In the genomic region with DNA sequence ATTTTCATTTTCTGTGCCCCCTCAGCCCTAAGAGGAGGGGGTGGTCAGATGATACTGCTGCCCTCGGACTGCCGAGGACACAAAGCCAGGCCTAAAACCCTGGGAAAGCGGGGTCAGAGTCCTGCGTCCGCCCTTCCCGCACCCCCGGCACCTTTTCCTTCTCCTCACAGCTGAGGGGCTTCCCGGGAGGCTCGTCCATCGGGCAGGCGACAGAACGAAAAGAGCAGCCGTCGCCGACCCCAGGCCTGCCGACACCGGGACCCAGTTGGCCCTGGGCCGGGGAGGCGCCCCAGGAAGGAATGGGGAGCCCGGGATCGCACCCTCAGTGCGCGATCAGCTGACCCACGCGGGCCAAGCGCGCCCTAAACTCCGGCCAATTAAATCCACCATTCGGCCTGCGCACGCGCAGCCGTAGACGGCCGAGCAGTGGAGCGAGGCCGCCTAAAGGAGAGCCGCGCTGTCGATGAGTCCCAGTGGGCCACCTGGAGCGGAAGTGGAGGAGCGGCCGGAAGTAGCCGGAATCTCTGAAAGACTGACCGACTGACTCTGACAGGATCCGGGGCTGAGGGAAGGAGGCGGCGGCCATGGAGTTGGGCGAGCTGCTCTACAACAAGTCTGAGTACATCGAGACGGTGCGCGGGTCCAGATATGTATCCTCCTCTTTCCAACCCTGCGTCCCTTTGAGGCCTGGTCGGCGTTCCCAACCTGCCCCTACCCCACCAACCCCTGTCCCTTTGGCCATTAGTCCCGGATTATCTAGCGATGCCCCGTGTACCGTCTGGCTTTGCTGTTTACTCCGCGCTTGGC, we compare ENCODE assay signal across 8 cellular contexts. TPM values are rescaled to one million over a fixed set of nuclear protein-coding genes. Genes with fewer than 3 reads are reported as not detected.
A peak's percentile ranks its signal among the peaks of the same experiment; 100 is the strongest.
DNase-seq lines count a peak whose midpoint lies in the region; ATAC-seq and TF ChIP-seq lines count a peak whose summit lies in the region.

A gene (plus strand): TSS at position 508 of the 807 bp plus-strand sequence. CDS start 77 bp downstream, at position 585.
A gene (minus strand): TSS at position 352 of the 807 bp plus-strand sequence. CDS start 153 bp downstream, at position 199.

- H3K36me3 ChIP-seq in IMR-90 (ENCODE audit: control insufficient read depth, insufficient read depth, low read length) = peaks cover 9% of the 10 kb centered on the region
- peaks cover 3% of the 10 kb centered on the region for H3K36me3 ChIP-seq in mucosa of descending colon (ENCODE audit: low read depth)

- POLR2A ChIA-PET in IMR-90 (lab: Charles Lee; ENCODE audit: unreplicated experiment) = no interaction called here

- peak within 1 kb of the TSS; percentile 97 for H3K4ac ChIP-seq in IMR-90 (ENCODE audit: low read depth, low read length)

- H4K91ac ChIP-seq in IMR-90 (ENCODE audit: insufficient read depth, low read depth, low read length) = peak within 1 kb of the TSS; percentile 89

- ATAC-seq in GM21528 (IDR thresholded peaks at IDR 0.05; ENCODE audit: low FRiP score, unreplicated experiment) (peak; percentile 94), IMR-90 (ENCODE audit: low read depth) (peak; percentile 99), mucosa of descending colon (peak; percentile 100)

- intact Hi-C loops in IMR-90 (cut with micrococcal nuclease) (loop anchor here (1.0 to 5.0 kb wide), 3 partner anchors 44 to 86 kb away; a partner anchor contains a TSS), mucosa of descending colon (cut with DNase I, micrococcal nuclease) (no loop called here)

- no peaks in the 10 kb centered on the region for H4K20me1 ChIP-seq in IMR-90 (ENCODE audit: insufficient read depth, low read length)

- dilution Hi-C loops in IMR-90 (cut with HindIII; ENCODE audit: low sequenced_read_pairs, unreplicated experiment) = no loop called here

- H2BK5ac ChIP-seq in IMR-90 (ENCODE audit: low read depth, low read length, poor library complexity, severe bottlenecking) = peak within 1 kb of the TSS; percentile 67

- no peak for TF ChIP-seq RAD21 in IMR-90 (IDR thresholded peaks at IDR 0.05; ENCODE audit: low read length)

- H2AK9ac ChIP-seq in IMR-90 (replicated peaks; ENCODE audit: low read depth, low read length, poor library complexity) = peak within 1 kb of the TSS; percentile 94

- H3K27ac ChIP-seq in IMR-90 (ENCODE audit: insufficient read depth, low read length) = peak within 1 kb of the TSS; percentile 82
- peak within 1 kb of the TSS; percentile 62 for H3K27ac ChIP-seq in epithelial cell of prostate

- H3K23ac ChIP-seq in IMR-90 (ENCODE audit: low read depth, low read length) = peak within 1 kb of the TSS; percentile 97

- H2AK5ac ChIP-seq in IMR-90 (ENCODE audit: low read depth, low read length) = peak within 1 kb of the TSS; percentile 82

- peak within 1 kb of the TSS; percentile 74 for H4K5ac ChIP-seq in IMR-90 (ENCODE audit: low read depth, low read length)

- H3K4me1 ChIP-seq in IMR-90 (ENCODE audit: control insufficient read depth, insufficient read depth, low read length) (peaks cover 4% of the 10 kb centered on the region; the same call in 1 of the 2 replicates), mucosa of descending colon (ENCODE audit: low read depth) (peaks cover 14% of the 10 kb centered on the region)

- H3K18ac ChIP-seq in IMR-90 (ENCODE audit: low read depth, low read length) = peak within 1 kb of the TSS; percentile 36

- 0% methylated on average over 16 of the region's 62 CpGs; no CpG with 5 or more reads in 1 of the 2 experiments for whole genome bisulfite sequencing in IMR-90 (ENCODE audit: extremely low coverage in 2 of 2, insufficient read length in 1 of 2), 2 experiments

- H2AFZ ChIP-seq in IMR-90 (replicated peaks; ENCODE audit: low read length, poor library complexity) = peak within 1 kb of the TSS; percentile 98

- peak within 1 kb of the TSS; percentile 80 for H3K4me3 ChIP-seq in IMR-90 (ENCODE audit: insufficient read depth, low read depth, low read length)
- peak within 1 kb of the TSS; percentile 96 for H3K4me3 ChIP-seq in mucosa of descending colon

- peak within 1 kb of the TSS; percentile 98 for H3K14ac ChIP-seq in IMR-90 (replicated peaks; ENCODE audit: low read depth, low read length)

- BruUV-seq in IMR-90 (replicated peaks; lab: Mats Ljungman, UMichigan) = no TSS peak

- peak within 1 kb of the TSS; percentile 65 for H3K56ac ChIP-seq in IMR-90 (ENCODE audit: extremely low read depth, insufficient read depth, low read length)

- H2BK20ac ChIP-seq in IMR-90 (ENCODE audit: low read depth, low read length) = no peak within 1 kb of the TSS

- peak within 1 kb of the TSS; percentile 93 for H3K4me2 ChIP-seq in IMR-90 (ENCODE audit: low read depth, low read length)

- H2BK15ac ChIP-seq in IMR-90 (ENCODE audit: low read depth, low read length) = peak within 1 kb of the TSS; percentile 6; the same call in 1 of the 3 replicates

- peak; percentile 60 for TF ChIP-seq POLR2A in IMR-90 (IDR thresholded peaks at IDR 0.05; ENCODE audit: low read depth, low read length)

- peaks cover 29 to 39% of the 10 kb centered on the region in 2 experiments for H3K79me1 ChIP-seq in IMR-90 (ENCODE audit: low read depth in 1 of 2, low read length in 2 of 2)

- in situ Hi-C loops in IMR-90 (cut with MboI; ENCODE audit: low sequenced_read_pairs) = no loop called here

- CTCF ChIA-PET in IMR-90 (lab: Yijun Ruan, JAX) = interaction anchor here (0.8 to 1.2 kb wide), 3 partner anchors 9 to 11 kb away, joined by 3 read pairs; no protein-coding TSS in a partner anchor

- DNase-seq in DMS 273 (lab: John Stamatoyannopoulos, UW; ENCODE audit: unreplicated experiment) = peak; percentile 98
- peak; percentile 92 for DNase-seq in IMR-90
- DNase-seq in OCI-M1 (lab: John Stamatoyannopoulos, UW) = peak; percentile 96
- DNase-seq in activated T-cell treated with anti-CD3 and anti-CD28 coated beads for 4 hours = peak; percentile 69
- peak; percentile 64 for DNase-seq in epithelial cell of prostate (ENCODE audit: low read depth, low spot score)
- peak; percentile 93 to 96 (median 93) for DNase-seq in mucosa of descending colon
- peak; percentile 83 for DNase-seq in stimulated activated CD8-positive, alpha-beta memory T cell treated with anti-CD3 and anti-CD28 coated beads, Interleukin-4, amount 100 ng/mL, for 24 hours (ENCODE audit: low read depth)

- H2BK120ac ChIP-seq in IMR-90 (ENCODE audit: low read depth, low read length) = peak within 1 kb of the TSS; percentile 62; the same call in 1 of the 2 replicates

- peak within 1 kb of the TSS; percentile 93 for H3K9ac ChIP-seq in IMR-90 (ENCODE audit: low read depth, low read length)

- H3K9me1 ChIP-seq in IMR-90 (ENCODE audit: insufficient read depth, low read length) = peaks cover 2% of the 10 kb centered on the region; the same call in 1 of the 2 replicates

- H3K27me3 ChIP-seq in IMR-90 (ENCODE audit: control insufficient read depth, insufficient read depth, low read length) = no peaks in the 10 kb centered on the region

- peak within 1 kb of the TSS; percentile 97 to 98 for H4K8ac ChIP-seq in IMR-90 (ENCODE audit: low read depth in 2 of 2, low read length in 2 of 2)

- no peak for TF ChIP-seq CTCF in IMR-90 (conservative IDR thresholded peaks at IDR 0.05; ENCODE audit: low read depth, low read length)
- TF ChIP-seq CTCF in mucosa of descending colon (IDR thresholded peaks at IDR 0.05) = no peak

- H3K9me3 ChIP-seq in IMR-90 (ENCODE audit: control insufficient read depth, insufficient read depth, low read length) (no peaks in the 10 kb centered on the region), mucosa of descending colon (no peaks in the 10 kb centered on the region)

TF ChIP-seq in IMR-90, 13 proteins besides CTCF, POLR2A, EP300 and RAD21 (continues in another document):
- TF ChIP-seq, protein P1, sequence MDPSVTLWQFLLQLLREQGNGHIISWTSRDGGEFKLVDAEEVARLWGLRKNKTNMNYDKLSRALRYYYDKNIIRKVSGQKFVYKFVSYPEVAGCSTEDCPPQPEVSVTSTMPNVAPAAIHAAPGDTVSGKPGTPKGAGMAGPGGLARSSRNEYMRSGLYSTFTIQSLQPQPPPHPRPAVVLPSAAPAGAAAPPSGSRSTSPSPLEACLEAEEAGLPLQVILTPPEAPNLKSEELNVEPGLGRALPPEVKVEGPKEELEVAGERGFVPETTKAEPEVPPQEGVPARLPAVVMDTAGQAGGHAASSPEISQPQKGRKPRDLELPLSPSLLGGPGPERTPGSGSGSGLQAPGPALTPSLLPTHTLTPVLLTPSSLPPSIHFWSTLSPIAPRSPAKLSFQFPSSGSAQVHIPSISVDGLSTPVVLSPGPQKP (IDR thresholded peaks at IDR 0.05; ENCODE audit: borderline replicate concordance, low read depth, low read length) = no peak
- TF ChIP-seq NFE2L2 (IDR thresholded peaks at IDR 0.05; ENCODE audit: low read depth, low read length) (no peak), MXI1 (IDR thresholded peaks at IDR 0.05; ENCODE audit: borderline replicate concordance, low read depth, low read length) (peak; percentile 90; the same call in 1 of the 2 replicates), CHD1 (IDR thresholded peaks at IDR 0.05; ENCODE audit: low read depth, low read length) (no peak), CEBPB (IDR thresholded peaks at IDR 0.05; ENCODE audit: low read depth, low read length) (no peak), SMC3 (IDR thresholded peaks at IDR 0.05; ENCODE audit: low read depth, low read length) (no peak), MAZ (IDR thresholded peaks at IDR 0.05; ENCODE audit: borderline replicate concordance, low read depth, low read length) (peak; percentile 57; the same call in 1 of the 2 replicates), RCOR1 (IDR thresholded peaks at IDR 0.05; ENCODE audit: insufficient replicate concordance, low read length) (no peak), RFX5 (IDR thresholded peaks at IDR 0.05; ENCODE audit: low read depth, low read length) (no peak), MAFK (IDR thresholded peaks at IDR 0.05; ENCODE audit: low read depth, low read length) (no peak)
- TF ChIP-seq, protein P2, sequence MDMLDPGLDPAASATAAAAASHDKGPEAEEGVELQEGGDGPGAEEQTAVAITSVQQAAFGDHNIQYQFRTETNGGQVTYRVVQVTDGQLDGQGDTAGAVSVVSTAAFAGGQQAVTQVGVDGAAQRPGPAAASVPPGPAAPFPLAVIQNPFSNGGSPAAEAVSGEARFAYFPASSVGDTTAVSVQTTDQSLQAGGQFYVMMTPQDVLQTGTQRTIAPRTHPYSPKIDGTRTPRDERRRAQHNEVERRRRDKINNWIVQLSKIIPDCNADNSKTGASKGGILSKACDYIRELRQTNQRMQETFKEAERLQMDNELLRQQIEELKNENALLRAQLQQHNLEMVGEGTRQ (IDR thresholded peaks at IDR 0.05; ENCODE audit: low read depth, low read length) = peak; percentile 88

RNA-seq across cellular contexts. Expression of the first gene that starts in this region (rescaled TPM):
- 111 and 121 TPM in 2 replicates for total RNA-seq in IMR-90 (2012; rRNA removed)
- 43.3 and 49.6 TPM in 2 replicates for polyA plus RNA-seq in IMR-90 (2012; rRNA removed)
- polyA plus RNA-seq in IMR-90 (2012; cell fraction: cytosol; rRNA removed) = 10.9 and 13.9 TPM in 2 replicates
- polyA plus RNA-seq in IMR-90 (2012; cell fraction: nucleus; rRNA removed; ENCODE audit: low replicate concordance) = 14.4 and 61.6 TPM in 2 replicates
- total RNA-seq in mucosa of descending colon = 10 to 100 TPM; 57.3 to 73.9 (median 67.7) TPM

RNA-seq across cellular contexts. Expression of the second gene that starts in this region (rescaled TPM):
- total RNA-seq in IMR-90 (2012; rRNA removed) = 8.6 and 11.7 TPM in 2 replicates
- 3.1 and 4.1 TPM in 2 replicates for polyA plus RNA-seq in IMR-90 (2012; rRNA removed)
- polyA plus RNA-seq in IMR-90 (2012; cell fraction: cytosol; rRNA removed) = 0.63 and 0.70 TPM in 2 replicates
- polyA plus RNA-seq in IMR-90 (2012; cell fraction: nucleus; rRNA removed; ENCODE audit: low replicate concordance) = 1.1 and 5.1 TPM in 2 replicates
- 10 to 100 TPM in 2 of 3 donors, 1 to 10 TPM in 1; 7.7 to 12.7 (median 11.0) TPM for total RNA-seq in mucosa of descending colon

Comparison
In these comparisons a context has a peak if more than half of its experiments do, and no peak if none do; other contexts are left out.
1. Peak in every context shown above with its lines: DNase-seq, ATAC-seq, H3K4me3 ChIP-seq and H3K27ac ChIP-seq.